11 cellular contexts compared by ENCODE assay signal in genomic region chr7:151404216-151405011, GRCh38. TPM values are rescaled to one million over a fixed set of nuclear protein-coding genes. Genes with fewer than 3 reads are reported as not detected.
DNase-seq lines count a peak whose midpoint lies in the region; ATAC-seq and TF ChIP-seq lines count a peak whose summit lies in the region.
"Had no signal": no experiment of that assay in that cellular context is flagged by ENCODE, and none has a peak within 500 bp of the region (broad histone marks: within the 10 kb centered on the region; RNA-seq: fewer than 3 reads in every experiment).

No MANE protein-coding gene starts in this region.

- DNase-seq in HT-29 (ENCODE audit: low spot score) (peak; percentile 69), iris pigment epithelial cell (ENCODE audit: low read depth) (peak; percentile 76), tibial nerve (ENCODE audit: low spot score in 2 of 2) (peak; percentile 46 to 66), mesenteric fat pad (ENCODE audit: low spot score) (no peak), NCI-H146 (lab: John Stamatoyannopoulos, UW) (no peak)
- DNase-seq in activated T-helper 1 cell treated with anti-CD3 and anti-CD28 coated beads, Interleukin-12 subunit alpha, Interleukin-12 subunit beta, Interleukin-2, Interleukin-4 antibody, amounts not matched to agents 30 ng/mL and 10 ng/mL and 1 ng/mL, durations not matched to agents 14 hours and 24 hours and 36 hours (ENCODE audit: low spot score): no peak
- DNase-seq: dermis blood vessel endothelial cell, immature natural killer cell, NCI-H774 had no signal

- H3K4me1 ChIP-seq in tibial nerve: peaks cover 0 to 80% (median 32%) of the 10 kb centered on the region in 4 donors

- H3K4me3 ChIP-seq in tibial nerve: no peak overlapping the region

- TF ChIP-seq POLR2A in tibial nerve (IDR thresholded peaks at IDR 0.05): no peak

- H3K27me3 Mint-ChIP-seq in activated T-helper 17 cell treated with anti-CD3 and anti-CD28 coated beads, Interleukin-2, amount 50 U/mL, for 72 hours: peaks cover 3% of the 10 kb centered on the region
- H3K27me3 Mint-ChIP-seq in activated T-helper 1 cell treated with anti-CD3 and anti-CD28 coated beads, Interleukin-12 subunit alpha, Interleukin-12 subunit beta, Interleukin-2, Interleukin-4 antibody, amounts not matched to agents 30 ng/mL and 10 ng/mL and 1 ng/mL, durations not matched to agents 14 hours and 24 hours and 36 hours (ENCODE audit: insufficient read depth): peaks cover 31% of the 10 kb centered on the region

- intact Hi-C loops in activated T-helper 1 cell treated with anti-CD3 and anti-CD28 coated beads, Interleukin-12 subunit alpha, Interleukin-12 subunit beta, Interleukin-2, Interleukin-4 antibody, amounts not matched to agents 30 ng/mL and 10 ng/mL and 1 ng/mL, durations not matched to agents 14 hours and 24 hours and 36 hours (cut with micrococcal nuclease): no loop called here

- peaks cover 5% of the 10 kb centered on the region for H3K4me1 Mint-ChIP-seq in activated T-helper 17 cell treated with anti-CD3 and anti-CD28 coated beads, Interleukin-2, amount 50 U/mL, for 72 hours
- peaks cover 6% of the 10 kb centered on the region for H3K4me1 Mint-ChIP-seq in activated T-helper 1 cell treated with anti-CD3 and anti-CD28 coated beads, Interleukin-12 subunit alpha, Interleukin-12 subunit beta, Interleukin-2, Interleukin-4 antibody, amounts not matched to agents 30 ng/mL and 10 ng/mL and 1 ng/mL, durations not matched to agents 14 hours and 24 hours and 36 hours (ENCODE audit: low read depth)

- WGBS in tibial nerve, 2 donors: 36 to 39% methylated on average over 17 to 18 of the region's 18 CpGs

- peak in 1 of 2 donors; percentile 85 for TF ChIP-seq EP300 in tibial nerve (IDR thresholded peaks at IDR 0.05)

- peak overlapping the region; percentile 2 for H3K4me3 Mint-ChIP-seq in activated T-helper 17 cell treated with anti-CD3 and anti-CD28 coated beads, Interleukin-2, amount 50 U/mL, for 72 hours
- H3K4me3 Mint-ChIP-seq in activated T-helper 1 cell treated with anti-CD3 and anti-CD28 coated beads, Interleukin-12 subunit alpha, Interleukin-12 subunit beta, Interleukin-2, Interleukin-4 antibody, amounts not matched to agents 30 ng/mL and 10 ng/mL and 1 ng/mL, durations not matched to agents 14 hours and 24 hours and 36 hours: no peak overlapping the region
- H3K4me3 Mint-ChIP-seq: immature natural killer cell had no signal

- TF ChIP-seq CTCF in tibial nerve (IDR thresholded peaks at IDR 0.05): no peak

- H3K9me3 Mint-ChIP-seq in activated T-helper 17 cell treated with anti-CD3 and anti-CD28 coated beads, Interleukin-2, amount 50 U/mL, for 72 hours: no peaks in the 10 kb centered on the region
- no peaks in the 10 kb centered on the region for H3K9me3 Mint-ChIP-seq in activated T-helper 1 cell treated with anti-CD3 and anti-CD28 coated beads, Interleukin-12 subunit alpha, Interleukin-12 subunit beta, Interleukin-2, Interleukin-4 antibody, amounts not matched to agents 30 ng/mL and 10 ng/mL and 1 ng/mL, durations not matched to agents 14 hours and 24 hours and 36 hours
- H3K9me3 Mint-ChIP-seq: immature natural killer cell had no signal

- no peaks in the 10 kb centered on the region for H3K9me3 ChIP-seq in tibial nerve

- no peaks in the 10 kb centered on the region for H3K36me3 Mint-ChIP-seq in activated T-helper 17 cell treated with anti-CD3 and anti-CD28 coated beads, Interleukin-2, amount 50 U/mL, for 72 hours (ENCODE audit: low read depth)
- H3K36me3 Mint-ChIP-seq in activated T-helper 1 cell treated with anti-CD3 and anti-CD28 coated beads, Interleukin-12 subunit alpha, Interleukin-12 subunit beta, Interleukin-2, Interleukin-4 antibody, amounts not matched to agents 30 ng/mL and 10 ng/mL and 1 ng/mL, durations not matched to agents 14 hours and 24 hours and 36 hours (ENCODE audit: low read depth): peaks cover 2% of the 10 kb centered on the region
- H3K36me3 Mint-ChIP-seq: immature natural killer cell had no signal

- no peak overlapping the region for H3K27ac Mint-ChIP-seq in activated T-helper 17 cell treated with anti-CD3 and anti-CD28 coated beads, Interleukin-2, amount 50 U/mL, for 72 hours
- H3K27ac Mint-ChIP-seq in activated T-helper 1 cell treated with anti-CD3 and anti-CD28 coated beads, Interleukin-12 subunit alpha, Interleukin-12 subunit beta, Interleukin-2, Interleukin-4 antibody, amounts not matched to agents 30 ng/mL and 10 ng/mL and 1 ng/mL, durations not matched to agents 14 hours and 24 hours and 36 hours: no peak overlapping the region
- H3K27ac Mint-ChIP-seq: immature natural killer cell had no signal

- H3K27ac ChIP-seq in tibial nerve: peak overlapping the region; percentile 69 to 94 (median 86)

- ATAC-seq in activated T-helper 17 cell treated with anti-CD3 and anti-CD28 coated beads, Interleukin-2, amount 50 U/mL, for 72 hours (replicated peaks): peak; percentile 65
- ATAC-seq in GM21360 (IDR thresholded peaks at IDR 0.05; ENCODE audit: unreplicated experiment): no peak

- H3K36me3 ChIP-seq in tibial nerve: no peaks in the 10 kb centered on the region

- H3K27me3 ChIP-seq in tibial nerve: peaks cover 0 to 12% of the 10 kb centered on the region in 2 donors

RNA-seq across cellular contexts. Expression of gene WDR86, which starts 5.4 kb away (rescaled TPM):
- 1.8 and 2.0 TPM in 2 replicates for total RNA-seq in HT-29 (2014; rRNA removed; shearing (Covaris generic))
- total RNA-seq in activated T-helper 17 cell treated with anti-CD3 and anti-CD28 coated beads, Interleukin-2, amount 50 U/mL, for 72 hours: under 1 TPM in 1 of 2 donors, not detected in 1; 0.45 TPM
- total RNA-seq in tibial nerve: 100 to 1,000 TPM in 2 of 4 donors, 10 to 100 TPM in 2; 82.9 to 142 (median 115) TPM
- total RNA-seq in activated T-helper 1 cell treated with anti-CD3 and anti-CD28 coated beads, Interleukin-12 subunit alpha, Interleukin-12 subunit beta, Interleukin-2, Interleukin-4 antibody, amounts not matched to agents 30 ng/mL and 10 ng/mL and 1 ng/mL, durations not matched to agents 14 hours and 24 hours and 36 hours: not detected in 2 replicates
- total RNA-seq in mesenteric fat pad: 19.4 TPM
- total RNA-seq: dermis blood vessel endothelial cell had no signal

RNA-seq across cellular contexts. Expression of gene CRYGN, which starts 35.5 kb away (rescaled TPM):
- total RNA-seq in HT-29 (2014; rRNA removed; shearing (Covaris generic)): 1.4 TPM in 1 of 2 replicates, not detected in the other
- not detected for total RNA-seq in activated T-helper 17 cell treated with anti-CD3 and anti-CD28 coated beads, Interleukin-2, amount 50 U/mL, for 72 hours
- 1 to 10 TPM in 1 of 4 donors, under 1 TPM in 2, not detected in 1; 0.59 to 1.5 (median 0.87) TPM for total RNA-seq in tibial nerve
- total RNA-seq in activated T-helper 1 cell treated with anti-CD3 and anti-CD28 coated beads, Interleukin-12 subunit alpha, Interleukin-12 subunit beta, Interleukin-2, Interleukin-4 antibody, amounts not matched to agents 30 ng/mL and 10 ng/mL and 1 ng/mL, durations not matched to agents 14 hours and 24 hours and 36 hours: 0.22 TPM in 1 of 2 replicates, not detected in the other
- total RNA-seq in mesenteric fat pad: 1.5 TPM
- total RNA-seq: dermis blood vessel endothelial cell had no signal

Comparison
In these comparisons a context has a peak if more than half of its experiments do, and no peak if none do; other contexts are left out.
1. DNase-seq: peak in HT-29 (single experiment), iris pigment epithelial cell (single experiment) and tibial nerve (2 of 2); none in activated T-helper 1 cell treated with anti-CD3 and anti-CD28 coated beads, Interleukin-12 subunit alpha, Interleukin-12 subunit beta, Interleukin-2, Interleukin-4 antibody, amounts not matched to agents 30 ng/mL and 10 ng/mL and 1 ng/mL, durations not matched to agents 14 hours and 24 hours and 36 hours (single experiment), mesenteric fat pad (single experiment) and NCI-H146 (single experiment).